15 cellular contexts compared by ENCODE assay signal in the genomic region with DNA sequence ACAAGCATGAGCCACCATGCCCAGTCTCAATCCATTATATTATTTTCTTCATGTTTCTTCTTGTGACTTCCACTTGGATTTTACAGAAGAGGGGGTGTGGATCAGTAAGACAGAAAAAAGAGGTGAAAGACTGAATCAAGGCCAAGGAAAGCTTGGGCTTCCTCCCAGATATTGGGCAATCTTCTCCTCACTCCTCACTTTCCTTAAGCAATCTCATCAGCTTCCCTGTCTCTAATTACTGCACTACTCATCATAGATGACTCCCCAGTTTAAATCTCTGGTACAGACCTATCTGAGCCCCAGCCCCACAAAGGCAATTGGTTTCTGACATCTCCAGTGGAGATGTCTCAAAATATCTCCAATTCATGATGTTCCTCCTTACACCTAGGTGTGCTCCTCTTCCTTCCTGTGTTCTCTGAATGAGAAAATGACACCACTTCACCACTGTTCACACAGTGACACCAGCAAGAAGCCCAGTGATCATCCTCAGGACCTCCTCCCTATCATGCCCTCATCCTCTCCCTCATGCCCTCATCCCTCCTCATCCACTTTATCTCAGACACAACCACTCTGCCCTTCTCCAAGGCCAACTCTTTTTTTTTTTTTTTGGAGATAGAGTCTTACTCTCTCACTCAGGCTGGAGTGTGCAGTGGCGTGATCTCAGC. TPM values are rescaled to one million over a fixed set of nuclear protein-coding genes. Genes with fewer than 3 reads are reported as not detected.
DNase-seq lines count a peak whose midpoint lies in the region; TF ChIP-seq lines count a peak whose summit lies in the region.
"Had no signal": no experiment of that assay in that cellular context is flagged by ENCODE, and none has a peak within 500 bp of the region (broad histone marks: within the 10 kb centered on the region; RNA-seq: fewer than 3 reads in every experiment).

No MANE protein-coding gene starts in this region.

- no peak overlapping the region for H2BK5ac ChIP-seq in mesenchymal stem cell (ENCODE audit: low read depth, low read length, poor library complexity, severe bottlenecking)

- H3K14ac ChIP-seq in mesenchymal stem cell (ENCODE audit: low read length in 2 of 2): no peak overlapping the region

- DNase-seq in AG08395 (ENCODE audit: low spot score) (peak; percentile 14), GM03348 (ENCODE audit: low spot score) (peak; percentile 26), cardiac fibroblast (ENCODE audit: low read depth in 2 of 2) (peak; percentile 51 to 75), mesenchymal stem cell (peak; percentile 29), GM20000 (ENCODE audit: low spot score) (no peak), DMS 273 (lab: John Stamatoyannopoulos, UW; ENCODE audit: unreplicated experiment) (no peak), hepatocyte (ENCODE audit: low spot score) (no peak)
- DNase-seq in effector CD8-positive, alpha-beta T cell (lab: John Stamatoyannopoulos, UW): no peak
- DNase-seq: activated gamma-delta T cell; dermis blood vessel endothelial cell; Kasumi-1; NCI-H1417 treated with DMSO at 0.1 percent for 48 hours; NCI-H2227 treated with DMSO at 0.1 percent for 48 hours; posterior cingulate gyrus; stimulated activated CD4-positive, alpha-beta T cell treated with anti-CD3 and anti-CD28 coated beads, Interleukin-12 subunit alpha, Interleukin-12 subunit beta, amount 100 ng/mL, for 4 hours had no signal

- H3K4me1 ChIP-seq in mesenchymal stem cell (ENCODE audit: control insufficient read depth, insufficient read depth, low read depth, low read length) (no peaks in the 10 kb centered on the region), hepatocyte (ENCODE audit: insufficient read depth) (no peaks in the 10 kb centered on the region)

- H4K20me1 ChIP-seq in hepatocyte (ENCODE audit: insufficient read depth, poor library complexity, severe bottlenecking): no peaks in the 10 kb centered on the region

- peak overlapping the region; percentile 15 to 72 for H2BK12ac ChIP-seq in mesenchymal stem cell (ENCODE audit: low read length in 2 of 2)

- H3K23ac ChIP-seq in mesenchymal stem cell (ENCODE audit: low read length in 2 of 2): no peak overlapping the region

- H3K4me3 ChIP-seq in cardiac fibroblast (replicated peaks in 1 of 2; ENCODE audit: low read depth in 2 of 2, low read length in 2 of 2) (no peak overlapping the region), mesenchymal stem cell (ENCODE audit: insufficient read depth in 1 of 2, low read depth in 1 of 2, low read length in 2 of 2) (peak overlapping the region in 1 of 2 experiments; percentile 35), hepatocyte (no peak overlapping the region)

- no peak overlapping the region for H2BK15ac ChIP-seq in mesenchymal stem cell (ENCODE audit: low read depth, poor library complexity, severe bottlenecking)

- H3K4me2 ChIP-seq in mesenchymal stem cell (ENCODE audit: low read length, poor library complexity, severe bottlenecking): no peak overlapping the region
- H3K4me2 ChIP-seq in hepatocyte: no peak overlapping the region

- no peak overlapping the region for H3K27ac ChIP-seq in mesenchymal stem cell (ENCODE audit: low read length, poor library complexity, severe bottlenecking)
- no peak overlapping the region for H3K27ac ChIP-seq in hepatocyte

- H3K27me3 ChIP-seq in mesenchymal stem cell (ENCODE audit: control insufficient read depth in 1 of 2, insufficient read depth in 1 of 2, low read length in 2 of 2) (no peaks in the 10 kb centered on the region), hepatocyte (no peaks in the 10 kb centered on the region)

- no peaks in the 10 kb centered on the region for H3K79me2 ChIP-seq in hepatocyte

- no peak overlapping the region for H4K91ac ChIP-seq in mesenchymal stem cell (ENCODE audit: low read length)

- no peaks in the 10 kb centered on the region for H3K79me1 ChIP-seq in mesenchymal stem cell (replicated peaks; ENCODE audit: low read length, poor library complexity, severe bottlenecking)

- H2AFZ ChIP-seq in mesenchymal stem cell (ENCODE audit: low read depth, low read length) (no peak overlapping the region), hepatocyte (no peak overlapping the region)

- H3K9me3 ChIP-seq in mesenchymal stem cell (ENCODE audit: control insufficient read depth, low read length): no peaks in the 10 kb centered on the region
- no peaks in the 10 kb centered on the region for H3K9me3 ChIP-seq in hepatocyte (ENCODE audit: low read depth)

- H3K4ac ChIP-seq in mesenchymal stem cell (ENCODE audit: low read depth in 1 of 2, low read length in 2 of 2): no peak overlapping the region

- H3K9me2 ChIP-seq in hepatocyte (replicated peaks; ENCODE audit: insufficient read depth): no peaks in the 10 kb centered on the region

- no peak overlapping the region for H2BK120ac ChIP-seq in mesenchymal stem cell (ENCODE audit: low read depth, low read length)

- H2AK5ac ChIP-seq in mesenchymal stem cell (ENCODE audit: low read length, severe bottlenecking): no peak overlapping the region

- no peak overlapping the region for H4K8ac ChIP-seq in mesenchymal stem cell (ENCODE audit: low read length)

- H3K36me3 ChIP-seq in mesenchymal stem cell (ENCODE audit: control insufficient read depth in 1 of 2, insufficient read depth in 2 of 2, low read depth in 1 of 2, low read length in 2 of 2) (no peaks in the 10 kb centered on the region), hepatocyte (replicated peaks; ENCODE audit: insufficient read depth, low read depth) (no peaks in the 10 kb centered on the region)

- peak overlapping the region; percentile 42 for H3K9ac ChIP-seq in mesenchymal stem cell (ENCODE audit: low read length)

- no CpG with 5 or more reads among the region's 1 CpG for WGBS in mesenchymal stem cell
- 100% methylated on average over 1 of the region's 1 CpG for WGBS in hepatocyte (ENCODE audit: low lambda C conversion rate, missing lambda C conversion rate)

- no peak overlapping the region for H3K18ac ChIP-seq in mesenchymal stem cell (ENCODE audit: low read depth in 1 of 2, low read length in 2 of 2)

- TF ChIP-seq CTCF in cardiac fibroblast (IDR thresholded peaks at IDR 0.05; ENCODE audit: low read depth, low read length) (no peak), GM20000 (IDR thresholded peaks at IDR 0.05; ENCODE audit: extremely low read depth, missing control alignments) (no peak), hepatocyte (IDR thresholded peaks at IDR 0.05; ENCODE audit: poor library complexity) (no peak)

RNA-seq across cellular contexts. Expression of a gene that starts 44.8 kb away (rescaled TPM):
- polyA plus RNA-seq in mesenchymal stem cell (2013, experiment 1 of 2): 4.6 TPM
- 4.6 TPM for polyA plus RNA-seq in mesenchymal stem cell (2013, experiment 2 of 2)
- 6.9 and 10.0 TPM in 2 replicates for total RNA-seq in hepatocyte
- 3.4 and 5.9 TPM in 2 replicates for polyA plus RNA-seq in hepatocyte

RNA-seq across cellular contexts. Expression of a gene that starts 49.5 kb away (rescaled TPM):
- polyA plus RNA-seq in mesenchymal stem cell (2013, experiment 1 of 2): 11.3 TPM
- 11.1 TPM for polyA plus RNA-seq in mesenchymal stem cell (2013, experiment 2 of 2)
- total RNA-seq in hepatocyte: 18.2 and 20.0 TPM in 2 replicates
- 12.6 and 12.9 TPM in 2 replicates for polyA plus RNA-seq in hepatocyte

Comparison
In these comparisons a context has a peak if more than half of its experiments do, and no peak if none do; other contexts are left out.
1. DNase-seq: peak in AG08395 (single experiment), GM03348 (single experiment), cardiac fibroblast (2 of 2) and mesenchymal stem cell (single experiment); none in GM20000 (single experiment), DMS 273 (single experiment), hepatocyte (single experiment) and effector CD8-positive, alpha-beta T cell (single experiment).